ENCODE assay signal across 1 cellular context in the genomic region with DNA sequence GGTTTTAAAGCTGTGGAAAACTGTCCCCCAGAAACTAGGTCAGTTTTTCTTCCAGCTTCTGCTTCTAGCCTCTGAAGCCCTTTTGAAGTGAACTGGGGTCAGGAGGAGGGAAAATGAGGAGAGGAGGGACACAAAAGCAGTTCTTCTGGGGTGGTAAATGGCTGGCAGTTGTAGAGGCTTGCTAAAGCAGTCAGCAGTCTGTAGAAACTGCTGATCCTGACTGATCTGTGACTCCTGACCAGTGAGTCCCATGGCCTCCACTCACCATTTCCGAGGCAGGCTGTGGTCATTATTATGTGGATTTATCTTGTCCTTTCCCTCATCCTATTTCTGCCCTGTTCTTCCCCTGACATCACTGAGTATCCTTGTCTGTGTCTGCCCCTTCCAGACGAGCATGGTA.
TF ChIP-seq lines count a peak whose summit lies in the region.

No MANE protein-coding gene starts in this region.

TF ChIP-seq in HepG2, 621 proteins besides CTCF, POLR2A, EP300 and RAD21 (continued from another document):
- TF ChIP-seq, protein P1, sequence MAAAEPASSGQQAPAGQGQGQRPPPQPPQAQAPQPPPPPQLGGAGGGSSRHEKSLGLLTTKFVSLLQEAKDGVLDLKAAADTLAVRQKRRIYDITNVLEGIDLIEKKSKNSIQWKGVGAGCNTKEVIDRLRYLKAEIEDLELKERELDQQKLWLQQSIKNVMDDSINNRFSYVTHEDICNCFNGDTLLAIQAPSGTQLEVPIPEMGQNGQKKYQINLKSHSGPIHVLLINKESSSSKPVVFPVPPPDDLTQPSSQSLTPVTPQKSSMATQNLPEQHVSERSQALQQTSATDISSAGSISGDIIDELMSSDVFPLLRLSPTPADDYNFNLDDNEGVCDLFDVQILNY (CRISPR knock-in tag; conservative IDR thresholded peaks at IDR 0.05), result no peak
- TF ChIP-seq, protein P2, sequence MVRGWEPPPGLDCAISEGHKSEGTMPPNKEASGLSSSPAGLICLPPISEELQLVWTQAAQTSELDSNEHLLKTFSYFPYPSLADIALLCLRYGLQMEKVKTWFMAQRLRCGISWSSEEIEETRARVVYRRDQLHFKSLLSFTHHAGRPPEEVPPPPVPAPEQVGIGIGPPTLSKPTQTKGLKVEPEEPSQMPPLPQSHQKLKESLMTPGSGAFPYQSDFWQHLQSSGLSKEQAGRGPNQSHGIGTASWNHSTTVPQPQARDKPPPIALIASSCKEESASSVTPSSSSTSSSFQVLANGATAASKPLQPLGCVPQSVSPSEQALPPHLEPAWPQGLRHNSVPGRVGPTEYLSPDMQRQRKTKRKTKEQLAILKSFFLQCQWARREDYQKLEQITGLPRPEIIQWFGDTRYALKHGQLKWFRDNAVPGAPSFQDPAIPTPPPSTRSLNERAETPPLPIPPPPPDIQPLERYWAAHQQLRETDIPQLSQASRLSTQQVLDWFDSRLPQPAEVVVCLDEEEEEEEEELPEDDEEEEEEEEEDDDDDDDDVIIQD (CRISPR knock-in tag; IDR thresholded peaks at IDR 0.05; ENCODE audit: low read depth), result no peak
- TF ChIP-seq ZNF709 (CRISPR knock-in tag; IDR thresholded peaks at IDR 0.05) (no peak), MAF1 (CRISPR knock-in tag; IDR thresholded peaks at IDR 0.05; ENCODE audit: borderline replicate concordance) (no peak), ZNF607 (CRISPR knock-in tag; IDR thresholded peaks at IDR 0.05; ENCODE audit: borderline replicate concordance) (no peak), ZNF136 (CRISPR knock-in tag; IDR thresholded peaks at IDR 0.05; ENCODE audit: low read depth) (no peak), NFYB (CRISPR knock-in tag; IDR thresholded peaks at IDR 0.05) (no peak), YY1 (IDR thresholded peaks at IDR 0.05; ENCODE audit: insufficient read depth, insufficient replicate concordance, low read depth, low read length) (no peak), NKX3-1 (CRISPR knock-in tag; IDR thresholded peaks at IDR 0.05) (no peak)
- TF ChIP-seq, protein P3, sequence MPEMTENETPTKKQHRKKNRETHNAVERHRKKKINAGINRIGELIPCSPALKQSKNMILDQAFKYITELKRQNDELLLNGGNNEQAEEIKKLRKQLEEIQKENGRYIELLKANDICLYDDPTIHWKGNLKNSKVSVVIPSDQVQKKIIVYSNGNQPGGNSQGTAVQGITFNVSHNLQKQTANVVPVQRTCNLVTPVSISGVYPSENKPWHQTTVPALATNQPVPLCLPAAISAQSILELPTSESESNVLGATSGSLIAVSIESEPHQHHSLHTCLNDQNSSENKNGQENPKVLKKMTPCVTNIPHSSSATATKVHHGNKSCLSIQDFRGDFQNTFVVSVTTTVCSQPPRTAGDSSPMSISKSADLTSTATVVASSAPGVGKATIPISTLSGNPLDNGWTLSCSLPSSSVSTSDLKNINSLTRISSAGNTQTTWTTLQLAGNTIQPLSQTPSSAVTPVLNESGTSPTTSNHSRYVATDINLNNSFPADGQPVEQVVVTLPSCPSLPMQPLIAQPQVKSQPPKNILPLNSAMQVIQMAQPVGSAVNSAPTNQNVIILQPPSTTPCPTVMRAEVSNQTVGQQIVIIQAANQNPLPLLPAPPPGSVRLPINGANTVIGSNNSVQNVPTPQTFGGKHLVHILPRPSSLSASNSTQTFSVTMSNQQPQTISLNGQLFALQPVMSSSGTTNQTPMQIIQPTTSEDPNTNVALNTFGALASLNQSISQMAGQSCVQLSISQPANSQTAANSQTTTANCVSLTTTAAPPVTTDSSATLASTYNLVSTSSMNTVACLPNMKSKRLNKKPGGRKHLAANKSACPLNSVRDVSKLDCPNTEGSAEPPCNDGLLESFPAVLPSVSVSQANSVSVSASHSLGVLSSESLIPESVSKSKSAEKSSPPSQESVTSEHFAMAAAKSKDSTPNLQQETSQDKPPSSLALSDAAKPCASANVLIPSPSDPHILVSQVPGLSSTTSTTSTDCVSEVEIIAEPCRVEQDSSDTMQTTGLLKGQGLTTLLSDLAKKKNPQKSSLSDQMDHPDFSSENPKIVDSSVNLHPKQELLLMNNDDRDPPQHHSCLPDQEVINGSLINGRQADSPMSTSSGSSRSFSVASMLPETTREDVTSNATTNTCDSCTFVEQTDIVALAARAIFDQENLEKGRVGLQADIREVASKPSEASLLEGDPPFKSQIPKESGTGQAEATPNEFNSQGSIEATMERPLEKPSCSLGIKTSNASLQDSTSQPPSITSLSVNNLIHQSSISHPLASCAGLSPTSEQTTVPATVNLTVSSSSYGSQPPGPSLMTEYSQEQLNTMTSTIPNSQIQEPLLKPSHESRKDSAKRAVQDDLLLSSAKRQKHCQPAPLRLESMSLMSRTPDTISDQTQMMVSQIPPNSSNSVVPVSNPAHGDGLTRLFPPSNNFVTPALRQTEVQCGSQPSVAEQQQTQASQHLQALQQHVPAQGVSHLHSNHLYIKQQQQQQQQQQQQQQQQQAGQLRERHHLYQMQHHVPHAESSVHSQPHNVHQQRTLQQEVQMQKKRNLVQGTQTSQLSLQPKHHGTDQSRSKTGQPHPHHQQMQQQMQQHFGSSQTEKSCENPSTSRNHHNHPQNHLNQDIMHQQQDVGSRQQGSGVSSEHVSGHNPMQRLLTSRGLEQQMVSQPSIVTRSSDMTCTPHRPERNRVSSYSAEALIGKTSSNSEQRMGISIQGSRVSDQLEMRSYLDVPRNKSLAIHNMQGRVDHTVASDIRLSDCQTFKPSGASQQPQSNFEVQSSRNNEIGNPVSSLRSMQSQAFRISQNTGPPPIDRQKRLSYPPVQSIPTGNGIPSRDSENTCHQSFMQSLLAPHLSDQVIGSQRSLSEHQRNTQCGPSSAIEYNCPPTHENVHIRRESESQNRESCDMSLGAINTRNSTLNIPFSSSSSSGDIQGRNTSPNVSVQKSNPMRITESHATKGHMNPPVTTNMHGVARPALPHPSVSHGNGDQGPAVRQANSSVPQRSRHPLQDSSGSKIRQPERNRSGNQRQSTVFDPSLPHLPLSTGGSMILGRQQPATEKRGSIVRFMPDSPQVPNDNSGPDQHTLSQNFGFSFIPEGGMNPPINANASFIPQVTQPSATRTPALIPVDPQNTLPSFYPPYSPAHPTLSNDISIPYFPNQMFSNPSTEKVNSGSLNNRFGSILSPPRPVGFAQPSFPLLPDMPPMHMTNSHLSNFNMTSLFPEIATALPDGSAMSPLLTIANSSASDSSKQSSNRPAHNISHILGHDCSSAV (CRISPR knock-in tag; IDR thresholded peaks at IDR 0.05; ENCODE audit: borderline replicate concordance), result no peak
